In genomic region chr3:177359601-177360357, GRCh38 we compare ENCODE assay signal across 1 cellular context.
TF ChIP-seq lines count a peak whose summit lies in the region.

No MANE protein-coding gene starts in this region.

TF ChIP-seq in K562, 482 proteins besides CTCF, POLR2A, EP300 and RAD21 (continued from another document and continues in another):
- TF ChIP-seq, protein P1, sequence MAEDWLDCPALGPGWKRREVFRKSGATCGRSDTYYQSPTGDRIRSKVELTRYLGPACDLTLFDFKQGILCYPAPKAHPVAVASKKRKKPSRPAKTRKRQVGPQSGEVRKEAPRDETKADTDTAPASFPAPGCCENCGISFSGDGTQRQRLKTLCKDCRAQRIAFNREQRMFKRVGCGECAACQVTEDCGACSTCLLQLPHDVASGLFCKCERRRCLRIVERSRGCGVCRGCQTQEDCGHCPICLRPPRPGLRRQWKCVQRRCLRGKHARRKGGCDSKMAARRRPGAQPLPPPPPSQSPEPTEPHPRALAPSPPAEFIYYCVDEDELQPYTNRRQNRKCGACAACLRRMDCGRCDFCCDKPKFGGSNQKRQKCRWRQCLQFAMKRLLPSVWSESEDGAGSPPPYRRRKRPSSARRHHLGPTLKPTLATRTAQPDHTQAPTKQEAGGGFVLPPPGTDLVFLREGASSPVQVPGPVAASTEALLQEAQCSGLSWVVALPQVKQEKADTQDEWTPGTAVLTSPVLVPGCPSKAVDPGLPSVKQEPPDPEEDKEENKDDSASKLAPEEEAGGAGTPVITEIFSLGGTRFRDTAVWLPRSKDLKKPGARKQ (CRISPR knock-in tag; IDR thresholded peaks at IDR 0.05) = no peak
- TF ChIP-seq KLF10 (CRISPR knock-in tag; IDR thresholded peaks at IDR 0.05) (no peak), MAFG (tag; conservative IDR thresholded peaks at IDR 0.05) (peak; percentile 84), GABPB2 (CRISPR knock-in tag; conservative IDR thresholded peaks at IDR 0.05) (no peak), SUPT5H (IDR thresholded peaks at IDR 0.05) (no peak), MTA2 (IDR thresholded peaks at IDR 0.05; ENCODE audit: low read depth) (no peak), ZMIZ1 (IDR thresholded peaks at IDR 0.05; ENCODE audit: low read depth in 2 of 2, low read length in 2 of 2) (peak in 1 of 2 experiments; percentile 83; a peak in 2 of 4 replicates), SNRNP70 (optimal IDR thresholded peaks at IDR 0.05; ENCODE audit: low read depth, low read length) (no peak), CHD1 (IDR thresholded peaks at IDR 0.05; ENCODE audit: low read length) (no peak), MEF2D (tag; conservative IDR thresholded peaks at IDR 0.05; ENCODE audit: low read depth) (peak; percentile 20; the same call in 1 of the 2 replicates), KHSRP (IDR thresholded peaks at IDR 0.05) (no peak), MAFK (IDR thresholded peaks at IDR 0.05; ENCODE audit: low read length) (peak; percentile 90), POLR2AphosphoS2 (IDR thresholded peaks at IDR 0.05; ENCODE audit: low read length) (no peak), PHF21A (IDR thresholded peaks at IDR 0.05; ENCODE audit: borderline replicate concordance, low read depth) (peak; percentile 56; the same call in 1 of the 2 replicates), PTTG1 (tag; IDR thresholded peaks at IDR 0.05; ENCODE audit: low read depth) (no peak), ZBTB8A (IDR thresholded peaks at IDR 0.05; ENCODE audit: partially characterized antibody) (no peak), MCM5 (IDR thresholded peaks at IDR 0.05; ENCODE audit: low read depth) (no peak), SMAD4 (CRISPR knock-in tag; conservative IDR thresholded peaks at IDR 0.05) (peak; percentile 99), NFRKB (IDR thresholded peaks at IDR 0.05; ENCODE audit: low read depth) (peak; percentile 76), HEY1 (CRISPR knock-in tag; IDR thresholded peaks at IDR 0.05; ENCODE audit: borderline replicate concordance) (no peak), PTRF (tag; IDR thresholded peaks at IDR 0.05) (0 out of 2 replicates have a peak, but pooled peaks have one; percentile 31), CHCHD3 (CRISPR knock-in tag; IDR thresholded peaks at IDR 0.05) (no peak), LEF1 (IDR thresholded peaks at IDR 0.05) (peak; percentile 89), ZNF316 (IDR thresholded peaks at IDR 0.05) (peak; percentile 85), ARID3B (CRISPR knock-in tag; IDR thresholded peaks at IDR 0.05; ENCODE audit: borderline replicate concordance) (no peak), RBM15 (IDR thresholded peaks at IDR 0.05; ENCODE audit: insufficient read depth, low read length) (no peak), TRIM25 (IDR thresholded peaks at IDR 0.05; ENCODE audit: borderline replicate concordance) (0 out of 2 replicates have a peak, but pooled peaks have one; percentile 17), NFIC (IDR thresholded peaks at IDR 0.05) (peak; percentile 80), HNRNPH1 (optimal IDR thresholded peaks at IDR 0.05; ENCODE audit: low read depth, low read length) (no peak), FOSL1 (tag; conservative IDR thresholded peaks at IDR 0.05) (peak; percentile 79), ZFP36 (IDR thresholded peaks at IDR 0.05; ENCODE audit: low read depth, low read length, partially characterized antibody) (peak; percentile 24), JUNB (CRISPR knock-in tag; conservative IDR thresholded peaks at IDR 0.05) (no peak), NUFIP1 (IDR thresholded peaks at IDR 0.05; ENCODE audit: partially characterized antibody) (no peak), ZC3H4 (CRISPR knock-in tag; IDR thresholded peaks at IDR 0.05; ENCODE audit: borderline replicate concordance) (peak; percentile 43; the same call in 1 of the 2 replicates)
- TF ChIP-seq, protein P2, sequence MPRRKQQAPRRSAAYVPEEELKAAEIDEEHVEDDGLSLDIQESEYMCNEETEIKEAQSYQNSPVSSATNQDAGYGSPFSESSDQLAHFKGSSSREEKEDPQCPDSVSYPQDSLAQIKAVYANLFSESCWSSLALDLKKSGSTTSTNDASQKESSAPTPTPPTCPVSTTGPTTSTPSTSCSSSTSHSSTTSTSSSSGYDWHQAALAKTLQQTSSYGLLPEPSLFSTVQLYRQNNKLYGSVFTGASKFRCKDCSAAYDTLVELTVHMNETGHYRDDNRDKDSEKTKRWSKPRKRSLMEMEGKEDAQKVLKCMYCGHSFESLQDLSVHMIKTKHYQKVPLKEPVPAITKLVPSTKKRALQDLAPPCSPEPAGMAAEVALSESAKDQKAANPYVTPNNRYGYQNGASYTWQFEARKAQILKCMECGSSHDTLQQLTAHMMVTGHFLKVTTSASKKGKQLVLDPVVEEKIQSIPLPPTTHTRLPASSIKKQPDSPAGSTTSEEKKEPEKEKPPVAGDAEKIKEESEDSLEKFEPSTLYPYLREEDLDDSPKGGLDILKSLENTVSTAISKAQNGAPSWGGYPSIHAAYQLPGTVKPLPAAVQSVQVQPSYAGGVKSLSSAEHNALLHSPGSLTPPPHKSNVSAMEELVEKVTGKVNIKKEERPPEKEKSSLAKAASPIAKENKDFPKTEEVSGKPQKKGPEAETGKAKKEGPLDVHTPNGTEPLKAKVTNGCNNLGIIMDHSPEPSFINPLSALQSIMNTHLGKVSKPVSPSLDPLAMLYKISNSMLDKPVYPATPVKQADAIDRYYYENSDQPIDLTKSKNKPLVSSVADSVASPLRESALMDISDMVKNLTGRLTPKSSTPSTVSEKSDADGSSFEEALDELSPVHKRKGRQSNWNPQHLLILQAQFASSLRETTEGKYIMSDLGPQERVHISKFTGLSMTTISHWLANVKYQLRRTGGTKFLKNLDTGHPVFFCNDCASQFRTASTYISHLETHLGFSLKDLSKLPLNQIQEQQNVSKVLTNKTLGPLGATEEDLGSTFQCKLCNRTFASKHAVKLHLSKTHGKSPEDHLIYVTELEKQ (CRISPR knock-in tag; IDR thresholded peaks at IDR 0.05) = no peak
- TF ChIP-seq, protein P3, sequence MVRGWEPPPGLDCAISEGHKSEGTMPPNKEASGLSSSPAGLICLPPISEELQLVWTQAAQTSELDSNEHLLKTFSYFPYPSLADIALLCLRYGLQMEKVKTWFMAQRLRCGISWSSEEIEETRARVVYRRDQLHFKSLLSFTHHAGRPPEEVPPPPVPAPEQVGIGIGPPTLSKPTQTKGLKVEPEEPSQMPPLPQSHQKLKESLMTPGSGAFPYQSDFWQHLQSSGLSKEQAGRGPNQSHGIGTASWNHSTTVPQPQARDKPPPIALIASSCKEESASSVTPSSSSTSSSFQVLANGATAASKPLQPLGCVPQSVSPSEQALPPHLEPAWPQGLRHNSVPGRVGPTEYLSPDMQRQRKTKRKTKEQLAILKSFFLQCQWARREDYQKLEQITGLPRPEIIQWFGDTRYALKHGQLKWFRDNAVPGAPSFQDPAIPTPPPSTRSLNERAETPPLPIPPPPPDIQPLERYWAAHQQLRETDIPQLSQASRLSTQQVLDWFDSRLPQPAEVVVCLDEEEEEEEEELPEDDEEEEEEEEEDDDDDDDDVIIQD (CRISPR knock-in tag; IDR thresholded peaks at IDR 0.05) = no peak
- TF ChIP-seq, protein P4, sequence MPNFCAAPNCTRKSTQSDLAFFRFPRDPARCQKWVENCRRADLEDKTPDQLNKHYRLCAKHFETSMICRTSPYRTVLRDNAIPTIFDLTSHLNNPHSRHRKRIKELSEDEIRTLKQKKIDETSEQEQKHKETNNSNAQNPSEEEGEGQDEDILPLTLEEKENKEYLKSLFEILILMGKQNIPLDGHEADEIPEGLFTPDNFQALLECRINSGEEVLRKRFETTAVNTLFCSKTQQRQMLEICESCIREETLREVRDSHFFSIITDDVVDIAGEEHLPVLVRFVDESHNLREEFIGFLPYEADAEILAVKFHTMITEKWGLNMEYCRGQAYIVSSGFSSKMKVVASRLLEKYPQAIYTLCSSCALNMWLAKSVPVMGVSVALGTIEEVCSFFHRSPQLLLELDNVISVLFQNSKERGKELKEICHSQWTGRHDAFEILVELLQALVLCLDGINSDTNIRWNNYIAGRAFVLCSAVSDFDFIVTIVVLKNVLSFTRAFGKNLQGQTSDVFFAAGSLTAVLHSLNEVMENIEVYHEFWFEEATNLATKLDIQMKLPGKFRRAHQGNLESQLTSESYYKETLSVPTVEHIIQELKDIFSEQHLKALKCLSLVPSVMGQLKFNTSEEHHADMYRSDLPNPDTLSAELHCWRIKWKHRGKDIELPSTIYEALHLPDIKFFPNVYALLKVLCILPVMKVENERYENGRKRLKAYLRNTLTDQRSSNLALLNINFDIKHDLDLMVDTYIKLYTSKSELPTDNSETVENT (CRISPR knock-in tag; IDR thresholded peaks at IDR 0.05) = no peak
- TF ChIP-seq, protein P5, sequence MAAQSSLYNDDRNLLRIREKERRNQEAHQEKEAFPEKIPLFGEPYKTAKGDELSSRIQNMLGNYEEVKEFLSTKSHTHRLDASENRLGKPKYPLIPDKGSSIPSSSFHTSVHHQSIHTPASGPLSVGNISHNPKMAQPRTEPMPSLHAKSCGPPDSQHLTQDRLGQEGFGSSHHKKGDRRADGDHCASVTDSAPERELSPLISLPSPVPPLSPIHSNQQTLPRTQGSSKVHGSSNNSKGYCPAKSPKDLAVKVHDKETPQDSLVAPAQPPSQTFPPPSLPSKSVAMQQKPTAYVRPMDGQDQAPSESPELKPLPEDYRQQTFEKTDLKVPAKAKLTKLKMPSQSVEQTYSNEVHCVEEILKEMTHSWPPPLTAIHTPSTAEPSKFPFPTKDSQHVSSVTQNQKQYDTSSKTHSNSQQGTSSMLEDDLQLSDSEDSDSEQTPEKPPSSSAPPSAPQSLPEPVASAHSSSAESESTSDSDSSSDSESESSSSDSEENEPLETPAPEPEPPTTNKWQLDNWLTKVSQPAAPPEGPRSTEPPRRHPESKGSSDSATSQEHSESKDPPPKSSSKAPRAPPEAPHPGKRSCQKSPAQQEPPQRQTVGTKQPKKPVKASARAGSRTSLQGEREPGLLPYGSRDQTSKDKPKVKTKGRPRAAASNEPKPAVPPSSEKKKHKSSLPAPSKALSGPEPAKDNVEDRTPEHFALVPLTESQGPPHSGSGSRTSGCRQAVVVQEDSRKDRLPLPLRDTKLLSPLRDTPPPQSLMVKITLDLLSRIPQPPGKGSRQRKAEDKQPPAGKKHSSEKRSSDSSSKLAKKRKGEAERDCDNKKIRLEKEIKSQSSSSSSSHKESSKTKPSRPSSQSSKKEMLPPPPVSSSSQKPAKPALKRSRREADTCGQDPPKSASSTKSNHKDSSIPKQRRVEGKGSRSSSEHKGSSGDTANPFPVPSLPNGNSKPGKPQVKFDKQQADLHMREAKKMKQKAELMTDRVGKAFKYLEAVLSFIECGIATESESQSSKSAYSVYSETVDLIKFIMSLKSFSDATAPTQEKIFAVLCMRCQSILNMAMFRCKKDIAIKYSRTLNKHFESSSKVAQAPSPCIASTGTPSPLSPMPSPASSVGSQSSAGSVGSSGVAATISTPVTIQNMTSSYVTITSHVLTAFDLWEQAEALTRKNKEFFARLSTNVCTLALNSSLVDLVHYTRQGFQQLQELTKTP (IDR thresholded peaks at IDR 0.05; ENCODE audit: low read depth in 1 of 2, partially characterized antibody in 2 of 2) = peak in 1 of 2 experiments; percentile 65
- TF ChIP-seq, protein P6, sequence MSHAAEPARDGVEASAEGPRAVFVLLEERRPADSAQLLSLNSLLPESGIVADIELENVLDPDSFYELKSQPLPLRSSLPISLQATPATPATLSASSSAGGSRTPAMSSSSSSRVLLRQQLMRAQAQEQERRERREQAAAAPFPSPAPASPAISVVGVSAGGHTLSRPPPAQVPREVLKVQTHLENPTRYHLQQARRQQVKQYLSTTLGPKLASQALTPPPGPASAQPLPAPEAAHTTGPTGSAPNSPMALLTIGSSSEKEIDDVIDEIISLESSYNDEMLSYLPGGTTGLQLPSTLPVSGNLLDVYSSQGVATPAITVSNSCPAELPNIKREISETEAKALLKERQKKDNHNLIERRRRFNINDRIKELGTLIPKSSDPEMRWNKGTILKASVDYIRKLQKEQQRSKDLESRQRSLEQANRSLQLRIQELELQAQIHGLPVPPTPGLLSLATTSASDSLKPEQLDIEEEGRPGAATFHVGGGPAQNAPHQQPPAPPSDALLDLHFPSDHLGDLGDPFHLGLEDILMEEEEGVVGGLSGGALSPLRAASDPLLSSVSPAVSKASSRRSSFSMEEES (CRISPR knock-in tag; IDR thresholded peaks at IDR 0.05) = no peak
